Comparison of ENCODE assay signal across 1 cellular context in the genomic region with DNA sequence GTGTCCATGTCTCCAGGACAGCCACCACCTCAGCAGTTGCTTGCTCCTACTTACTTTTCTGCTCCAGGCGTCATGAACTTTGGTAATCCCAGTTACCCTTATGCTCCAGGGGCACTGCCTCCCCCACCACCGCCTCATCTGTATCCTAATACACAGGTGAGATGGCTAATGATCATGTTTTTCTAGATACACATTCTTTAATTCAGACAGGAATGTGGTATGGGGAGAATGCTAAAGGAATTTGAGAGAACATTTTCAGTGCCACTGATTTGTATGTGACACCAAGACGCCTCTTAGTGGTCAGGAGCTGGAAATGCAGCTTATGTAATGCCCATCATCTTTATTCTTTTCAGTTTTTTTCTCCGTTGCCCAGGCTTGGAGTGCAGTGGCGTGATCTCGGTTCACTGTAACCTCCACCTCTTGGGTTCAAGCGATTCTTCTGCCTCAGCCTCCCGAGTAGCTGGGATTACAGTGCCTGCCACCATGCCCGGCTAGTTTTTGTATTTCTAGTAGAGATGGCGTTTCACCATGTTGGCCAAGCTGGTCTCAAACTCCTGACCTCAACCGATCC.
TF ChIP-seq lines count a peak whose summit lies in the region.

No MANE protein-coding gene starts in this region.

TF ChIP-seq in GM12878, 131 proteins besides CTCF, POLR2A, EP300 and RAD21:
- TF ChIP-seq PML (IDR thresholded peaks at IDR 0.05; ENCODE audit: low read length) = no peak
- TF ChIP-seq RB1 (IDR thresholded peaks at IDR 0.05; ENCODE audit: borderline replicate concordance) = peak; percentile 57; the same call in 1 of the 2 replicates
- no peak for TF ChIP-seq SREBF1 (IDR thresholded peaks at IDR 0.05; ENCODE audit: low read length)
- TF ChIP-seq, protein P1, sequence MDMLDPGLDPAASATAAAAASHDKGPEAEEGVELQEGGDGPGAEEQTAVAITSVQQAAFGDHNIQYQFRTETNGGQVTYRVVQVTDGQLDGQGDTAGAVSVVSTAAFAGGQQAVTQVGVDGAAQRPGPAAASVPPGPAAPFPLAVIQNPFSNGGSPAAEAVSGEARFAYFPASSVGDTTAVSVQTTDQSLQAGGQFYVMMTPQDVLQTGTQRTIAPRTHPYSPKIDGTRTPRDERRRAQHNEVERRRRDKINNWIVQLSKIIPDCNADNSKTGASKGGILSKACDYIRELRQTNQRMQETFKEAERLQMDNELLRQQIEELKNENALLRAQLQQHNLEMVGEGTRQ (IDR thresholded peaks at IDR 0.05; ENCODE audit: borderline replicate concordance, low read depth, low read length) = no peak
- TF ChIP-seq RELA (IDR thresholded peaks at IDR 0.05; ENCODE audit: borderline replicate concordance, partially characterized antibody) = no peak
- TF ChIP-seq JUNB (IDR thresholded peaks at IDR 0.05) = no peak
- peak; percentile 47; the same call in 1 of the 2 replicates for TF ChIP-seq ATF7 (IDR thresholded peaks at IDR 0.05; ENCODE audit: low read depth)
- TF ChIP-seq, protein P2, sequence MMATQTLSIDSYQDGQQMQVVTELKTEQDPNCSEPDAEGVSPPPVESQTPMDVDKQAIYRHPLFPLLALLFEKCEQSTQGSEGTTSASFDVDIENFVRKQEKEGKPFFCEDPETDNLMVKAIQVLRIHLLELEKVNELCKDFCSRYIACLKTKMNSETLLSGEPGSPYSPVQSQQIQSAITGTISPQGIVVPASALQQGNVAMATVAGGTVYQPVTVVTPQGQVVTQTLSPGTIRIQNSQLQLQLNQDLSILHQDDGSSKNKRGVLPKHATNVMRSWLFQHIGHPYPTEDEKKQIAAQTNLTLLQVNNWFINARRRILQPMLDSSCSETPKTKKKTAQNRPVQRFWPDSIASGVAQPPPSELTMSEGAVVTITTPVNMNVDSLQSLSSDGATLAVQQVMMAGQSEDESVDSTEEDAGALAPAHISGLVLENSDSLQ (IDR thresholded peaks at IDR 0.05) = peak; percentile 56
- peak; percentile 36 for TF ChIP-seq RUNX3 (IDR thresholded peaks at IDR 0.05; ENCODE audit: low read length)
- 0 out of 2 replicates have a peak, but pooled peaks have one; percentile 36 for TF ChIP-seq FOXM1 (IDR thresholded peaks at IDR 0.05; ENCODE audit: low read depth, low read length)
- no peak for TF ChIP-seq WRNIP1 (IDR thresholded peaks at IDR 0.05; ENCODE audit: borderline replicate concordance, low read depth, low read length)
- no peak for TF ChIP-seq CREB1 (IDR thresholded peaks at IDR 0.05; ENCODE audit: low read depth)
- no peak for TF ChIP-seq ZSCAN29 (IDR thresholded peaks at IDR 0.05)
- TF ChIP-seq, protein P3, sequence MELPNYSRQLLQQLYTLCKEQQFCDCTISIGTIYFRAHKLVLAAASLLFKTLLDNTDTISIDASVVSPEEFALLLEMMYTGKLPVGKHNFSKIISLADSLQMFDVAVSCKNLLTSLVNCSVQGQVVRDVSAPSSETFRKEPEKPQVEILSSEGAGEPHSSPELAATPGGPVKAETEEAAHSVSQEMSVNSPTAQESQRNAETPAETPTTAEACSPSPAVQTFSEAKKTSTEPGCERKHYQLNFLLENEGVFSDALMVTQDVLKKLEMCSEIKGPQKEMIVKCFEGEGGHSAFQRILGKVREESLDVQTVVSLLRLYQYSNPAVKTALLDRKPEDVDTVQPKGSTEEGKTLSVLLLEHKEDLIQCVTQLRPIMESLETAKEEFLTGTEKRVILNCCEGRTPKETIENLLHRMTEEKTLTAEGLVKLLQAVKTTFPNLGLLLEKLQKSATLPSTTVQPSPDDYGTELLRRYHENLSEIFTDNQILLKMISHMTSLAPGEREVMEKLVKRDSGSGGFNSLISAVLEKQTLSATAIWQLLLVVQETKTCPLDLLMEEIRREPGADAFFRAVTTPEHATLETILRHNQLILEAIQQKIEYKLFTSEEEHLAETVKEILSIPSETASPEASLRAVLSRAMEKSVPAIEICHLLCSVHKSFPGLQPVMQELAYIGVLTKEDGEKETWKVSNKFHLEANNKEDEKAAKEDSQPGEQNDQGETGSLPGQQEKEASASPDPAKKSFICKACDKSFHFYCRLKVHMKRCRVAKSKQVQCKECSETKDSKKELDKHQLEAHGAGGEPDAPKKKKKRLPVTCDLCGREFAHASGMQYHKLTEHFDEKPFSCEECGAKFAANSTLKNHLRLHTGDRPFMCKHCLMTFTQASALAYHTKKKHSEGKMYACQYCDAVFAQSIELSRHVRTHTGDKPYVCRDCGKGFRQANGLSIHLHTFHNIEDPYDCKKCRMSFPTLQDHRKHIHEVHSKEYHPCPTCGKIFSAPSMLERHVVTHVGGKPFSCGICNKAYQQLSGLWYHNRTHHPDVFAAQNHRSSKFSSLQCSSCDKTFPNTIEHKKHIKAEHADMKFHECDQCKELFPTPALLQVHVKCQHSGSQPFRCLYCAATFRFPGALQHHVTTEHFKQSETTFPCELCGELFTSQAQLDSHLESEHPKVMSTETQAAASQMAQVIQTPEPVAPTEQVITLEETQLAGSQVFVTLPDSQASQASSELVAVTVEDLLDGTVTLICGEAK (IDR thresholded peaks at IDR 0.05; ENCODE audit: borderline replicate concordance) = no peak
- TF ChIP-seq NBN (IDR thresholded peaks at IDR 0.05) = 0 out of 2 replicates have a peak, but pooled peaks have one; percentile 14
- no peak for TF ChIP-seq TAF1 (IDR thresholded peaks at IDR 0.05; ENCODE audit: borderline replicate concordance, low read depth, low read length)
- peak; percentile 83 for TF ChIP-seq SMC3 (IDR thresholded peaks at IDR 0.05; ENCODE audit: borderline replicate concordance, low read length)
- TF ChIP-seq ZNF384 (IDR thresholded peaks at IDR 0.05; ENCODE audit: borderline replicate concordance, low read depth, low read length) = peak; percentile 35; the same call in 1 of the 2 replicates
